Comparison of ENCODE assay signal across 8 cellular contexts in genomic region chr9:33161589-33162132, GRCh38. TPM values are rescaled to one million over a fixed set of nuclear protein-coding genes. Genes with fewer than 3 reads are reported as not detected.
DNase-seq lines count a peak whose midpoint lies in the region; ATAC-seq and TF ChIP-seq lines count a peak whose summit lies in the region.

No MANE protein-coding gene starts in this region.

- H3K4me2 ChIP-seq in SK-N-SH, result peak overlapping the region; percentile 70

- WGBS in SK-N-SH (ENCODE audit: low lambda C conversion rate), result 55% methylated on average over 1 of the region's 1 CpG

- peaks cover 29% of the 10 kb centered on the region for H3F3A ChIP-seq in SK-N-SH (replicated peaks; ENCODE audit: insufficient read depth)

- H3K4me3 ChIP-seq in SK-N-SH (ENCODE audit: low read depth in 2 of 2, low read length in 1 of 2), result peak overlapping the region in 1 of 2 experiments; percentile 34; a peak in 2 of 4 replicates
- peak overlapping the region; percentile 3 to 41 (median 19) for H3K4me3 ChIP-seq in subcutaneous abdominal adipose tissue (ENCODE audit: low read depth in 1 of 5, low read length in 5 of 5)

- H4K20me1 ChIP-seq in SK-N-SH (ENCODE audit: insufficient read depth), result no peaks in the 10 kb centered on the region

- DNase-seq in NCI-H1417 (lab: John Stamatoyannopoulos, UW) (peak in 2 of 3 experiments; percentile 6 to 66), NCI-H1417 treated with DMSO at 0.1 percent for 48 hours (lab: John Stamatoyannopoulos, UW) (no peak), SK-N-SH (no peak), islet precursor cell (peak; percentile 86), retina (no peak), GM19240 (ENCODE audit: insufficient read length, low spot score) (no peak)

- H3K27me3 ChIP-seq in SK-N-SH (ENCODE audit: insufficient read depth) (no peaks in the 10 kb centered on the region), subcutaneous abdominal adipose tissue (ENCODE audit: control insufficient read depth in 5 of 5, insufficient read depth in 4 of 5, low read length in 5 of 5) (no peaks in the 10 kb centered on the region)

- POLR2A ChIA-PET in SK-N-SH (lab: Yijun Ruan, JAX), result no interaction called here

- H3K79me2 ChIP-seq in SK-N-SH (ENCODE audit: insufficient read depth), result peaks cover 97% of the 10 kb centered on the region

- H3K9ac ChIP-seq in SK-N-SH, result peak overlapping the region; percentile 50; the same call in 1 of the 2 replicates
- peak overlapping the region in 4 of 5 donors; percentile 32 to 70 (median 50) for H3K9ac ChIP-seq in subcutaneous abdominal adipose tissue (ENCODE audit: low read length in 5 of 5)

- TF ChIP-seq CTCF in SK-N-SH (IDR thresholded peaks at IDR 0.05), result no peak

- no peaks in the 10 kb centered on the region for H3K9me2 ChIP-seq in SK-N-SH

- no peak overlapping the region for H2AFZ ChIP-seq in SK-N-SH (ENCODE audit: low read depth)

- TF ChIP-seq EP300 in SK-N-SH (IDR thresholded peaks at IDR 0.05; ENCODE audit: borderline replicate concordance in 1 of 2, low read depth in 1 of 2, low read length in 1 of 2), result no peak

- CTCF ChIA-PET in SK-N-SH (lab: Yijun Ruan, JAX), result interaction anchor here (1.2 to 3.3 kb wide), 4 partner anchors 9 to 82 kb away, joined by 3 to 18 read pairs (median 6); no protein-coding TSS in a partner anchor

- H3K36me3 ChIP-seq in SK-N-SH (replicated peaks in 1 of 2; ENCODE audit: control insufficient read depth in 1 of 2, insufficient read depth in 2 of 2, low read length in 1 of 2) (no peaks in the 10 kb centered on the region), subcutaneous abdominal adipose tissue (ENCODE audit: control insufficient read depth in 5 of 5, insufficient read depth in 5 of 5, low read length in 5 of 5) (no peaks in the 10 kb centered on the region)

- H3K27ac ChIP-seq in SK-N-SH (ENCODE audit: low read depth in 2 of 2, low read length in 1 of 2) (peak overlapping the region; percentile 94 to 96), subcutaneous abdominal adipose tissue (ENCODE audit: low read depth, low read length) (peak overlapping the region; percentile 99)

- H3K9me3 ChIP-seq in SK-N-SH (no peaks in the 10 kb centered on the region), subcutaneous abdominal adipose tissue (ENCODE audit: control insufficient read depth in 5 of 5, low read length in 5 of 5) (no peaks in the 10 kb centered on the region)

- H3K4me1 ChIP-seq in SK-N-SH (ENCODE audit: control insufficient read depth in 1 of 2, insufficient read depth in 2 of 2, low read depth in 1 of 2, low read length in 1 of 2) (peaks cover 75 to 78% of the 10 kb centered on the region in 2 experiments), subcutaneous abdominal adipose tissue (ENCODE audit: control insufficient read depth in 5 of 5, insufficient read depth in 5 of 5, low read length in 5 of 5) (peaks cover 46 to 99% (median 96%) of the 10 kb centered on the region in 5 donors)

- no peak for ATAC-seq in GM21423 (IDR thresholded peaks at IDR 0.05; ENCODE audit: unreplicated experiment)

- TF ChIP-seq RAD21 in SK-N-SH (IDR thresholded peaks at IDR 0.05; ENCODE audit: low read length), result no peak

TF ChIP-seq in SK-N-SH, 30 proteins besides CTCF, POLR2A, EP300 and RAD21:
- TF ChIP-seq REST (IDR thresholded peaks at IDR 0.05; ENCODE audit: low read depth, low read length), result no peak
- TF ChIP-seq SIN3A (IDR thresholded peaks at IDR 0.05; ENCODE audit: borderline replicate concordance, low read depth, low read length), result no peak
- TF ChIP-seq NFIC (IDR thresholded peaks at IDR 0.05; ENCODE audit: borderline replicate concordance), result no peak
- TF ChIP-seq MAX (IDR thresholded peaks at IDR 0.05; ENCODE audit: low read depth), result no peak
- no peak for TF ChIP-seq EZH2phosphoT487 (IDR thresholded peaks at IDR 0.05; ENCODE audit: borderline replicate concordance, low read depth)
- TF ChIP-seq MXI1 (IDR thresholded peaks at IDR 0.05; ENCODE audit: low read depth, low read length), result no peak
- TF ChIP-seq RFX5 (IDR thresholded peaks at IDR 0.05; ENCODE audit: low read length), result no peak
- TF ChIP-seq GABPA (IDR thresholded peaks at IDR 0.05; ENCODE audit: low read depth), result no peak
- no peak for TF ChIP-seq GATA2 (CRISPR knock-in tag; IDR thresholded peaks at IDR 0.05)
TF ChIP-seq in SK-N-SH: peak in this region for 0.

RNA-seq across cellular contexts. Expression of gene B4GALT1, which starts 5.5 kb away (rescaled TPM):
- 36.2 and 36.3 TPM in 2 replicates for polyA plus RNA-seq in SK-N-SH (2012; rRNA removed)
- polyA plus RNA-seq in SK-N-SH (2012; cell fraction: cytosol; rRNA removed), result 31.2 and 34.8 TPM in 2 replicates
- 16.2 and 21.7 TPM in 2 replicates for polyA plus RNA-seq in SK-N-SH (2012; cell fraction: nucleus; rRNA removed)

Comparison
In these comparisons a context has a peak if more than half of its experiments do, and no peak if none do; other contexts are left out.
1. DNase-seq: peak in NCI-H1417 (2 of 3) and islet precursor cell (single experiment); none in NCI-H1417 treated with DMSO at 0.1 percent for 48 hours (single experiment), SK-N-SH (single experiment), retina (single experiment) and GM19240 (single experiment).